8 cellular contexts compared by ENCODE assay signal in genomic region chr9:272251-273213, GRCh38. TPM values are rescaled to one million over a fixed set of nuclear protein-coding genes. Genes with fewer than 3 reads are reported as not detected.
A peak's percentile ranks its signal among the peaks of the same experiment; 100 is the strongest.
DNase-seq lines count a peak whose midpoint lies in the region; ATAC-seq and FAIRE-seq lines count a peak whose summit lies in the region.

No MANE protein-coding gene starts in this region.

- no peak overlapping the region for H3K27ac ChIP-seq in GM23248

- CTCF ChIA-PET in T-cell (lab: Charles Lee) = interaction anchor here in 1 of 2 donors (0.5 to 2.8 kb wide), 5 partner anchors 9 to 134 kb away, joined by 3 to 14 read pairs (median 5); partner anchors contain the start of gene DOCK8

- FAIRE-seq in frontal cortex (lab: Jason Lieb, UNC) = no peak

- no peaks in the 10 kb centered on the region for H3K9me2 ChIP-seq in GM23248 (ENCODE audit: insufficient read depth)

- H3K9me3 ChIP-seq in GM23248 (ENCODE audit: low read depth) = no peaks in the 10 kb centered on the region

- ATAC-seq in GM18873 (IDR thresholded peaks at IDR 0.05; ENCODE audit: low FRiP score, unreplicated experiment) (peak; percentile 97), HG03039 (IDR thresholded peaks at IDR 0.05; ENCODE audit: unreplicated experiment) (peak; percentile 91), T-cell (replicated peaks in 1 of 4) (peak; percentile 86 to 95 (median 94))

- peak; percentile 36 to 84 (median 72) for DNase-seq in T-cell
- DNase-seq in activated naive CD8-positive, alpha-beta T cell treated with anti-CD3 and anti-CD28 coated beads, Interleukin-2, amount 50 U/mL, for 16 hours (ENCODE audit: low read depth, low spot score) = peak; percentile 54
- peak; percentile 63 to 73 for DNase-seq in stimulated activated CD4-positive, alpha-beta T cell treated with anti-CD3 and anti-CD28 coated beads, Interleukin-2, amount 100 ng/mL, for 24 hours
- DNase-seq in GM23248 = no peak
- no peak for DNase-seq in frontal cortex (ENCODE audit: low spot score in 2 of 2)
- no peak for DNase-seq in cerebellar nuclear complex (lab: John Stamatoyannopoulos, UW)

- H3K36me3 ChIP-seq in GM23248 (ENCODE audit: low read depth) = no peaks in the 10 kb centered on the region

- H3K27ac Mint-ChIP-seq in T-cell = peak overlapping the region; percentile 85 to 96

- H3K4me1 ChIP-seq in GM23248 (ENCODE audit: insufficient read depth) = no peaks in the 10 kb centered on the region

- H3K9me3 Mint-ChIP-seq in T-cell = no peaks in the 10 kb centered on the region

- H3K79me2 ChIP-seq in GM23248 (ENCODE audit: insufficient read depth) = no peaks in the 10 kb centered on the region

- H3K27me3 ChIP-seq in GM23248 (replicated peaks; ENCODE audit: insufficient read depth) = no peaks in the 10 kb centered on the region

- POLR2A ChIA-PET in T-cell (lab: Charles Lee) = interaction anchor here (0.6 to 1.5 kb wide), 6 partner anchors 10 to 187 kb away, joined by 3 to 6 read pairs (median 4); no protein-coding TSS in a partner anchor

- H3K4me3 Mint-ChIP-seq in T-cell = peak overlapping the region; percentile 73 to 94 (median 90)

- H3F3A ChIP-seq in GM23248 (ENCODE audit: insufficient read depth) = no peaks in the 10 kb centered on the region

- H2AFZ ChIP-seq in GM23248 = no peak overlapping the region

- no peaks in the 10 kb centered on the region for H4K20me1 ChIP-seq in GM23248 (ENCODE audit: insufficient read depth)

- WGBS in GM23248 (ENCODE audit: low coverage in 1 of 2, low lambda C conversion rate in 2 of 2, missing lambda C conversion rate in 2 of 2), 2 experiments = 57 to 63% methylated on average over 17 of the region's 17 CpGs

- H3K4me1 Mint-ChIP-seq in T-cell = peaks cover 45 to 65% (median 51%) of the 10 kb centered on the region in 3 donors

- no peak overlapping the region for H3K4me3 ChIP-seq in GM23248

- H3K9ac ChIP-seq in GM23248 = no peak overlapping the region

- H3K36me3 Mint-ChIP-seq in T-cell = peaks cover 17% of the 10 kb centered on the region

- H3K4me2 ChIP-seq in GM23248 (ENCODE audit: unreplicated experiment) = no peak overlapping the region

- in situ Hi-C loops in GM23248 (cut with MboI) = no loop called here

- H3K27me3 Mint-ChIP-seq in T-cell = no peaks in the 10 kb centered on the region

RNA-seq across cellular contexts. Expression of gene DOCK8, which starts 57.9 kb away (rescaled TPM):
- 100 to 1,000 TPM; 173 to 231 (median 208) TPM for total RNA-seq in T-cell
- not detected in 2 replicates for total RNA-seq in GM23248 (2014; rRNA removed; shearing (Covaris generic))
- polyA plus RNA-seq in GM23248 (2016; fragmentation: Nextera tagmentation; extraction: Ambion mirVana) = not detected in 2 replicates
- 2.4 TPM for total RNA-seq in frontal cortex

Comparison
In these comparisons a context has a peak if more than half of its experiments do, and no peak if none do; other contexts are left out.
1. DNase-seq: peak in T-cell (34 of 34), activated naive CD8-positive, alpha-beta T cell treated with anti-CD3 and anti-CD28 coated beads, Interleukin-2, amount 50 U/mL, for 16 hours (single experiment) and stimulated activated CD4-positive, alpha-beta T cell treated with anti-CD3 and anti-CD28 coated beads, Interleukin-2, amount 100 ng/mL, for 24 hours (2 of 2); none in GM23248 (single experiment), frontal cortex (0 of 2) and cerebellar nuclear complex (0 of 2).
2. RNA of gene DOCK8, which starts 57.9 kb away (total RNA-seq): 173 to 231 TPM in T-cell; 2.4 TPM in frontal cortex (single experiment) and not detected in GM23248; every median in the first group is over 10 times any median in the second.
3. Peak in every context shown above with its lines, with median percentiles within 50 percentile points of each other: ATAC-seq.